In the genomic region with DNA sequence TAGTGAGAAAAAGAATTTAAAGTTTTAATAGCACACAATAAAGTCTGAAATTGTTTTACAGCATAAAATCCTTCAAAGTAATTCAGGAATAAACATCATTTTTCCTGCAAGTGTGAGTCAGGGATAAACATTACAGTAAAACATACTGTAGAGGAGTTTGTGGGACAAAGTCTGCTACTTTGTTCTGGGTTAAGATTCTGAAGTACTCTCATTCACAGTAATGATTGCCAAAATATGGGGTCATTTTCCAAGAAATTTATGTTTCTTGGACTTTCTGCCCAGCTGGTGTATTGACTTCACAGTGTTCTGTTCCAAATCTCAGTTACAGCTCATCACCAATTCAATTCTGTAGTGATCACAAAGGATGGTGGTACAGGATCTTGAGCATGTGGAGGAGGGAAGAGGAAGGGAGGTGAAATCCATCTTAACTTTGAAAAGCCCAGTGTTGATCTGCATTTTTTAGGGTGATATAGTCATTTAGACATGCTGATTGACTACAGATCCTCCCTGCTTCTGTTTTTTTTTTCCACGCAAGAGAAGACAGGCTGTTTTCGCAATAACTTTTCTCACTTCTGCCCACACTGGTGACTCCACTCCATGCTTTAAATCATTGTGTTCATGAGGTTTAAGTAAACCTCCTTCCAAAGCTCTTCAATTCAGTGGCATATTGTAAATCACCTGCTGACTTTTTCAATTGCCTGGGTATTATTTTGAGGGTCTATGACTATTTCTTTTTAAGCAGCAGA, we compare ENCODE assay signal across 13 cellular contexts.
DNase-seq lines count a peak whose midpoint lies in the region; ATAC-seq, FAIRE-seq and TF ChIP-seq lines count a peak whose summit lies in the region.
"Had no signal": no experiment of that assay in that cellular context is flagged by ENCODE, and none has a peak within 500 bp of the region (broad histone marks: within the 10 kb centered on the region; RNA-seq: fewer than 3 reads in every experiment).

No MANE protein-coding gene starts in this region.

- H4K20me1 ChIP-seq in GM23338 (replicated peaks; ENCODE audit: insufficient read depth) = no peaks in the 10 kb centered on the region

- no peaks in the 10 kb centered on the region for H3K79me2 ChIP-seq in GM23338 (replicated peaks; ENCODE audit: insufficient read depth)

- TF ChIP-seq CTCF in nephron (IDR thresholded peaks at IDR 0.05; ENCODE audit: unreplicated experiment in 3 of 3) (no peak), GM23338 (conservative IDR thresholded peaks at IDR 0.05; ENCODE audit: low read depth in 2 of 2) (no peak), endodermal cell (conservative IDR thresholded peaks at IDR 0.05) (no peak)

- no peak overlapping the region for H3K9ac ChIP-seq in endodermal cell (ENCODE audit: extremely low read depth, low read length, poor library complexity, severe bottlenecking)

- H3K27ac ChIP-seq in GM23338 (ENCODE audit: low read depth) (no peak overlapping the region), endodermal cell (ENCODE audit: low read depth, low read length) (no peak overlapping the region)

- H3K4me3 Mint-ChIP-seq in nephron (no peak overlapping the region), GM23338 (no peak overlapping the region), endodermal cell (no peak overlapping the region)
- H3K4me3 Mint-ChIP-seq: CD8-positive, alpha-beta memory T cell had no signal

- H3K36me3 ChIP-seq in GM23338 (ENCODE audit: insufficient read depth) = no peaks in the 10 kb centered on the region
- no peaks in the 10 kb centered on the region for H3K36me3 ChIP-seq in endodermal cell (ENCODE audit: control insufficient read depth, insufficient read depth, low read length)

- no peaks in the 10 kb centered on the region for H3K9me3 ChIP-seq in endodermal cell (ENCODE audit: control insufficient read depth, low read length)

- no peaks in the 10 kb centered on the region; the same call in 1 of the 2 replicates for H3K9me2 ChIP-seq in GM23338 (ENCODE audit: insufficient read depth)

- no peaks in the 10 kb centered on the region for H3F3A ChIP-seq in GM23338 (replicated peaks; ENCODE audit: low read depth)

- H3K4me1 Mint-ChIP-seq in nephron = peaks cover 16% of the 10 kb centered on the region
- H3K4me1 Mint-ChIP-seq in GM23338 = peaks cover 23% of the 10 kb centered on the region
- peaks cover 3% of the 10 kb centered on the region for H3K4me1 Mint-ChIP-seq in endodermal cell
- H3K4me1 Mint-ChIP-seq: CD8-positive, alpha-beta memory T cell had no signal

- H3K4me3 ChIP-seq in GM23338 (no peak overlapping the region), endodermal cell (ENCODE audit: low read length) (no peak overlapping the region)

- H2AFZ ChIP-seq in GM23338 = no peak overlapping the region; the same call in 1 of the 2 replicates

- H3K27ac Mint-ChIP-seq in nephron (peak overlapping the region in 2 of 3 experiments; percentile 36 to 65), GM23338 (no peak overlapping the region), endodermal cell (no peak overlapping the region)
- H3K27ac Mint-ChIP-seq: CD8-positive, alpha-beta memory T cell; progenitor cell of endocrine pancreas had no signal

- peak; percentile 91 for DNase-seq in CD1c-positive myeloid dendritic cell (ENCODE audit: extremely low spot score)
- DNase-seq in NCI-H446 treated with DMSO at 0.1 percent for 48 hours (lab: John Stamatoyannopoulos, UW) = peak; percentile 21
- DNase-seq in D341Med (ENCODE audit: low spot score) = no peak
- DNase-seq in GM23338 (ENCODE audit: low spot score) = no peak
- DNase-seq in endodermal cell = no peak
- DNase-seq: amygdala; CD8-positive, alpha-beta memory T cell; NCI-H2227 treated with DMSO at 0.1 percent for 48 hours; stimulated activated naive CD4-positive, alpha-beta T cell treated with Interleukin-2 at 50 U/mL for 16 hours had no signal

- H3K27me3 ChIP-seq in GM23338 (ENCODE audit: insufficient read depth) = no peaks in the 10 kb centered on the region
- no peaks in the 10 kb centered on the region for H3K27me3 ChIP-seq in endodermal cell (ENCODE audit: control insufficient read depth, insufficient read depth, low read length, poor library complexity, severe bottlenecking)

- ATAC-seq in HG02678 (IDR thresholded peaks at IDR 0.05; ENCODE audit: unreplicated experiment) (no peak), GM23338 (no peak)

- WGBS in endodermal cell (ENCODE audit: insufficient coverage in 1 of 2, insufficient read length in 1 of 2), 2 experiments = 97% methylated on average over 2 of the region's 2 CpGs; no CpG with 5 or more reads in 1 of the 2 experiments

- H3K4me1 ChIP-seq in GM23338 (ENCODE audit: insufficient read depth) = peaks cover 9% of the 10 kb centered on the region
- H3K4me1 ChIP-seq in endodermal cell (ENCODE audit: control insufficient read depth, insufficient read depth, low read length) = no peaks in the 10 kb centered on the region

- FAIRE-seq in endometrium (lab: Jason Lieb, UNC) = peak; percentile 91

- H3K27me3 Mint-ChIP-seq in nephron (ENCODE audit: low read depth) = peaks cover 28% of the 10 kb centered on the region
- H3K27me3 Mint-ChIP-seq in GM23338 (ENCODE audit: insufficient read depth, low read depth, poor library complexity) = no peaks in the 10 kb centered on the region
- H3K27me3 Mint-ChIP-seq in endodermal cell (ENCODE audit: insufficient read depth) = no peaks in the 10 kb centered on the region
- H3K27me3 Mint-ChIP-seq: progenitor cell of endocrine pancreas had no signal

- H3K9me3 Mint-ChIP-seq in nephron (no peaks in the 10 kb centered on the region), GM23338 (no peaks in the 10 kb centered on the region), endodermal cell (no peaks in the 10 kb centered on the region)

- H3K36me3 Mint-ChIP-seq in nephron (ENCODE audit: low read depth) (no peaks in the 10 kb centered on the region), GM23338 (ENCODE audit: low read depth) (no peaks in the 10 kb centered on the region), endodermal cell (ENCODE audit: low read depth) (no peaks in the 10 kb centered on the region)
- H3K36me3 Mint-ChIP-seq: CD8-positive, alpha-beta memory T cell had no signal

- no peak overlapping the region for H3K4me2 ChIP-seq in GM23338

TF ChIP-seq in GM23338, 12 proteins besides CTCF, POLR2A, EP300 and RAD21:
- TF ChIP-seq ZNF331 (CRISPR knock-in tag; IDR thresholded peaks at IDR 0.05; ENCODE audit: low read depth) = no peak
- TF ChIP-seq EZH2phosphoT487 (IDR thresholded peaks at IDR 0.05; ENCODE audit: unreplicated experiment) = no peak
- no peak for TF ChIP-seq NANOG (IDR thresholded peaks at IDR 0.05; ENCODE audit: borderline replicate concordance)

Comparison
In these comparisons a context has a peak if more than half of its experiments do, and no peak if none do; other contexts are left out.
1. DNase-seq: peak in CD1c-positive myeloid dendritic cell (single experiment) and NCI-H446 treated with DMSO at 0.1 percent for 48 hours (single experiment); none in D341Med (single experiment), GM23338 (single experiment) and endodermal cell (single experiment).
2. H3K27ac Mint-ChIP-seq: peak in nephron (2 of 3); none in GM23338 (single experiment) and endodermal cell (single experiment).